ENCODE assay signal across 14 cellular contexts in the genomic region with DNA sequence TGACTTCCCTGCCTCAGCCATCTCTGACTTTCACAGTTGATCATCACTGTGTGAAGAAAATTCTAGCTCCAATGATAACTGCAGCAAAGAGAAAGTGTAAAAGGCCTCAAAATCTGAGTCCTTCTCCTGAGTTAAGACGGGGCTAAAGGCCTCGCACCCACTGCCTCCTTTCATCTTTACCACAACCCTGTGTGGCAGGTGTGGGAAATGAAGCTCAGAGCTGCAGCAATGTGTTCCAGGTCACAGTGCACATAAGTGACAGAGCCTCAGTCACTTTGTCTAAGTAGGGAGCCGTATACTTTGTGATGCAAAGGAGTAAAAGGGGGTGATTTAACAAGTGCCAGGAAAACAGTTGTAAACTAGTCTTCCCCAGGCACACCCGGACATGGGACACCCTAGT.
DNase-seq lines count a peak whose midpoint lies in the region; ATAC-seq and TF ChIP-seq lines count a peak whose summit lies in the region.
"Had no signal": no experiment of that assay in that cellular context is flagged by ENCODE, and none has a peak within 500 bp of the region (broad histone marks: within the 10 kb centered on the region; RNA-seq: fewer than 3 reads in every experiment).

No MANE protein-coding gene starts in this region.

- TF ChIP-seq CTCF in Loucy (conservative IDR thresholded peaks at IDR 0.05; ENCODE audit: low read length) (no peak), smooth muscle cell (IDR thresholded peaks at IDR 0.05; ENCODE audit: borderline replicate concordance, insufficient read depth, poor library complexity, severe bottlenecking) (no peak)

- H3K9me3 ChIP-seq in Loucy (ENCODE audit: insufficient read depth, low read depth, low read length), result no peaks in the 10 kb centered on the region
- peaks cover 1% of the 10 kb centered on the region for H3K9me3 ChIP-seq in adipocyte (ENCODE audit: control insufficient read depth, low read length)
- H3K9me3 ChIP-seq in smooth muscle cell (replicated peaks; ENCODE audit: low read depth), result no peaks in the 10 kb centered on the region
- H3K9me3 ChIP-seq: Peyer's patch had no signal

- H3K9ac ChIP-seq in Loucy (ENCODE audit: low read depth, low read length, poor library complexity, severe bottlenecking) (no peak overlapping the region), adipocyte (ENCODE audit: low read length) (no peak overlapping the region), smooth muscle cell (ENCODE audit: low read depth) (no peak overlapping the region)

- H3K4me1 Mint-ChIP-seq in activated naive CD4-positive, alpha-beta T cell treated with anti-CD3 and anti-CD28 coated beads for 36 hours (ENCODE audit: low read depth), result peaks cover 13% of the 10 kb centered on the region

- no peak overlapping the region for H3K4me3 Mint-ChIP-seq in activated naive CD4-positive, alpha-beta T cell treated with anti-CD3 and anti-CD28 coated beads for 36 hours

- H3K4me3 ChIP-seq in Loucy (ENCODE audit: low read length, poor library complexity, severe bottlenecking) (no peak overlapping the region), adipocyte (ENCODE audit: low read length) (no peak overlapping the region), smooth muscle cell (no peak overlapping the region)
- H3K4me3 ChIP-seq: Peyer's patch, SK-N-MC had no signal

- no peaks in the 10 kb centered on the region for H3F3A ChIP-seq in Loucy (ENCODE audit: low read depth)
- H3F3A ChIP-seq in smooth muscle cell (ENCODE audit: low read depth), result peaks cover 6% of the 10 kb centered on the region

- no peaks in the 10 kb centered on the region for H3K9me3 Mint-ChIP-seq in activated naive CD4-positive, alpha-beta T cell treated with anti-CD3 and anti-CD28 coated beads for 36 hours

- no peak overlapping the region for H3K4me2 ChIP-seq in Loucy (ENCODE audit: low read depth, low read length, poor library complexity, severe bottlenecking)
- H3K4me2 ChIP-seq in smooth muscle cell, result peak overlapping the region; percentile 34

- H3K27ac ChIP-seq in smooth muscle cell (ENCODE audit: low read depth), result peak overlapping the region; percentile 64
- H3K27ac ChIP-seq: Peyer's patch, SK-N-MC had no signal

- no peak overlapping the region for H3K27ac Mint-ChIP-seq in activated naive CD4-positive, alpha-beta T cell treated with anti-CD3 and anti-CD28 coated beads for 36 hours

- H3K36me3 Mint-ChIP-seq in activated naive CD4-positive, alpha-beta T cell treated with anti-CD3 and anti-CD28 coated beads for 36 hours (ENCODE audit: low read depth), result no peaks in the 10 kb centered on the region

- H3K4me1 ChIP-seq in Loucy (ENCODE audit: insufficient read depth, low read length, poor library complexity, severe bottlenecking) (peaks cover 16% of the 10 kb centered on the region), adipocyte (ENCODE audit: control insufficient read depth, insufficient read depth, low read length) (peaks cover 8% of the 10 kb centered on the region), smooth muscle cell (ENCODE audit: low read depth) (peaks cover 4% of the 10 kb centered on the region)
- H3K4me1 ChIP-seq: Peyer's patch had no signal

- no peaks in the 10 kb centered on the region for H4K20me1 ChIP-seq in Loucy (ENCODE audit: insufficient read depth, low read length, poor library complexity, severe bottlenecking)
- H4K20me1 ChIP-seq in smooth muscle cell (ENCODE audit: low read depth), result no peaks in the 10 kb centered on the region

- CTCF ChIA-PET in activated naive CD4-positive, alpha-beta T cell treated with anti-CD3 and anti-CD28 coated beads for 36 hours (lab: Charles Lee), result no interaction called here

- peak overlapping the region; percentile 55; the same call in 1 of the 2 replicates for H2AFZ ChIP-seq in Loucy (ENCODE audit: low read length)
- H2AFZ ChIP-seq in smooth muscle cell (ENCODE audit: low read depth), result no peak overlapping the region

- H3K36me3 ChIP-seq in Loucy (ENCODE audit: insufficient read depth, low read length), result no peaks in the 10 kb centered on the region
- no peaks in the 10 kb centered on the region for H3K36me3 ChIP-seq in adipocyte (ENCODE audit: control insufficient read depth, insufficient read depth, low read length, severe bottlenecking)
- no peaks in the 10 kb centered on the region for H3K36me3 ChIP-seq in smooth muscle cell (ENCODE audit: low read depth)
- H3K36me3 ChIP-seq: Peyer's patch had no signal

- DNase-seq in activated naive CD4-positive, alpha-beta T cell treated with anti-CD3 and anti-CD28 coated beads for 36 hours, result peak; percentile 17
- no peak for DNase-seq in activated naive CD4-positive, alpha-beta T cell treated with Interleukin-2 at 50 U/mL for 16 hours
- DNase-seq in adipocyte (ENCODE audit: low read depth) (peak; percentile 1), smooth muscle cell (lab: John Stamatoyannopoulos, UW; ENCODE audit: unreplicated experiment) (no peak), NCI-H1105 (lab: John Stamatoyannopoulos, UW) (no peak), NCI-H2227 treated with DMSO at 0.1 percent for 48 hours (lab: John Stamatoyannopoulos, UW) (no peak)
- DNase-seq: GDM1, NCI-H1417, NCI-H1930, NCI-H510A treated with DMSO at 0.1 percent for 48 hours, Peyer's patch had no signal

- no peaks in the 10 kb centered on the region for H3K9me2 ChIP-seq in Loucy (replicated peaks; ENCODE audit: low read depth, low read length)

- H3K27me3 Mint-ChIP-seq in activated naive CD4-positive, alpha-beta T cell treated with anti-CD3 and anti-CD28 coated beads for 36 hours (ENCODE audit: low read depth), result no peaks in the 10 kb centered on the region

- 78% methylated on average over 4 of the region's 4 CpGs for WGBS in smooth muscle cell (ENCODE audit: low lambda C conversion rate)

- H3K79me2 ChIP-seq in Loucy (ENCODE audit: insufficient read depth, low read length) (no peaks in the 10 kb centered on the region), smooth muscle cell (ENCODE audit: low read depth) (peaks cover 24% of the 10 kb centered on the region)

- intact Hi-C loops in activated naive CD4-positive, alpha-beta T cell treated with anti-CD3 and anti-CD28 coated beads for 36 hours (cut with micrococcal nuclease), result no loop called here

- no peak for ATAC-seq in HG02571 (IDR thresholded peaks at IDR 0.05; ENCODE audit: unreplicated experiment)

- H3K27me3 ChIP-seq in Loucy (ENCODE audit: insufficient read depth, low read length, poor library complexity, severe bottlenecking) (no peaks in the 10 kb centered on the region), adipocyte (replicated peaks; ENCODE audit: control insufficient read depth, insufficient read depth, low read length) (peaks cover 8% of the 10 kb centered on the region), smooth muscle cell (ENCODE audit: low read depth) (no peaks in the 10 kb centered on the region)
- H3K27me3 ChIP-seq: Peyer's patch had no signal

Comparison
In these comparisons a context has a peak if more than half of its experiments do, and no peak if none do; other contexts are left out.
1. DNase-seq: peak in activated naive CD4-positive, alpha-beta T cell treated with anti-CD3 and anti-CD28 coated beads for 36 hours (single experiment) and adipocyte (single experiment); none in activated naive CD4-positive, alpha-beta T cell treated with Interleukin-2 at 50 U/mL for 16 hours (single experiment), smooth muscle cell (single experiment), NCI-H1105 (single experiment) and NCI-H2227 treated with DMSO at 0.1 percent for 48 hours (single experiment).